In the genomic region with DNA sequence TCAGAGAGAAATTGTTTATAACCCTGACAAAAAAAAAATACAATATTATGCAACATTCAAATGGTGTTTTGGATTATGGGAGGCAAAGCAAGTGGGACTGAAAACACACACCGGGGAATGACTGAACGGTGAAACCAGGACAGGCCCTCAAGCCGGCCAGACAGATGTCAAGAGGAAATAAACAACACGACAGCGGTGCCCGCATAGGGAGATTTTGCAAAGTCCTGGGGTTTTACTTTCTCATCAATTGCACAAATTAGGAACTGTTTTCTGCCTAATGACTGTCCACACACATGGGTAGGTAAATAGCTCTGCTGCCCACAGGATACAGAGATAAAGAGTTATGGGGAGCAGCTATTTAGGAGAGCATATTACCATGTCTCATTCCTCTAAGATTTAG, we compare ENCODE assay signal across 33 cellular contexts.
DNase-seq lines count a peak whose midpoint lies in the region; ATAC-seq and TF ChIP-seq lines count a peak whose summit lies in the region.
"Had no signal": no experiment of that assay in that cellular context is flagged by ENCODE, and none has a peak within 500 bp of the region (broad histone marks: within the 10 kb centered on the region; RNA-seq: fewer than 3 reads in every experiment).

No MANE protein-coding gene starts in this region.

- 28 to 40% methylated on average over 6 of the region's 6 CpGs for WGBS in upper lobe of left lung, 2 donors

- no peaks in the 10 kb centered on the region for H3K36me3 ChIP-seq in breast epithelium
- H3K36me3 ChIP-seq in RWPE2 (ENCODE audit: low read depth) = no peaks in the 10 kb centered on the region
- H3K36me3 ChIP-seq in upper lobe of left lung = no peaks in the 10 kb centered on the region
- no peaks in the 10 kb centered on the region for H3K36me3 ChIP-seq in osteoblast (ENCODE audit: insufficient read depth, low read length)
- H3K36me3 ChIP-seq: ascending aorta, cardiac muscle cell, colonic mucosa, prostate gland had no signal

- CTCF ChIA-PET in MCF 10A (lab: Yijun Ruan, JAX) = no interaction called here

- peak overlapping the region; percentile 23 for H3K27ac Mint-ChIP-seq in MCF 10A (ENCODE audit: low read depth, unreplicated experiment)
- H3K27ac Mint-ChIP-seq: activated B cell treated with CpG ODN at 0.5 μM for 24 hours; activated CD4-positive, alpha-beta T cell treated with anti-CD3 and anti-CD28 coated beads, Interleukin-2, amount 10 ng/mL, durations not matched to agents 7 days and 5 days; activated naive CD8-positive, alpha-beta T cell treated with anti-CD3 and anti-CD28 coated beads for 36 hours; CD8-positive, alpha-beta T cell; GM23338; IgD-negative memory B cell; type B pancreatic cell had no signal

- H3K4me1 ChIP-seq in breast epithelium (no peaks in the 10 kb centered on the region), RWPE2 (ENCODE audit: insufficient read depth, poor library complexity, severe bottlenecking) (peaks cover 15% of the 10 kb centered on the region), upper lobe of left lung (peaks cover 10 to 19% (median 16%) of the 10 kb centered on the region in 4 donors), osteoblast (ENCODE audit: insufficient read depth, low read length) (no peaks in the 10 kb centered on the region)
- H3K4me1 ChIP-seq: ascending aorta, colonic mucosa, prostate gland had no signal

- H3K27me3 ChIP-seq in breast epithelium (no peaks in the 10 kb centered on the region), RWPE2 (ENCODE audit: insufficient read depth, poor library complexity, severe bottlenecking) (no peaks in the 10 kb centered on the region), upper lobe of left lung (no peaks in the 10 kb centered on the region), osteoblast (ENCODE audit: insufficient read depth, low read length) (peaks cover 2% of the 10 kb centered on the region)
- H3K27me3 ChIP-seq: ascending aorta, cardiac muscle cell, colonic mucosa had no signal

- BruUV-seq in MCF 10A (replicated peaks; lab: Mats Ljungman, UMichigan) = no TSS peak

- H3K4me3 ChIP-seq in breast epithelium = no peak overlapping the region
- H3K4me3 ChIP-seq in RWPE2 (ENCODE audit: severe bottlenecking) = no peak overlapping the region
- H3K4me3 ChIP-seq in upper lobe of left lung = no peak overlapping the region
- no peak overlapping the region for H3K4me3 ChIP-seq in osteoblast (ENCODE audit: insufficient read depth, low read length)
- H3K4me3 ChIP-seq: ascending aorta, cardiac muscle cell, colonic mucosa, GM23338, PC-9, prostate gland had no signal

- intact Hi-C loops in MCF 10A (cut with micrococcal nuclease) = no loop called here
- intact Hi-C loops in breast epithelium (cut with DNase I; ENCODE audit: low total_unique reads) = loop anchor here (5.0 kb wide), 1 partner anchor 1410 kb away; no protein-coding TSS in a partner anchor

- no peak overlapping the region for H2AFZ ChIP-seq in osteoblast (ENCODE audit: low read length)
- H2AFZ ChIP-seq: PC-9 had no signal

- ATAC-seq in RWPE2 (ENCODE audit: low read depth) (no peak), upper lobe of left lung (ENCODE audit: low FRiP score in 2 of 2) (peak in 1 of 2 donors; percentile 28)
- ATAC-seq: CD8-positive, alpha-beta T cell; GM23338 had no signal

- no peak for TF ChIP-seq CTCF in MCF 10A (IDR thresholded peaks at IDR 0.05; ENCODE audit: unreplicated experiment)
- no peak for TF ChIP-seq CTCF in breast epithelium (IDR thresholded peaks at IDR 0.05)
- no peak for TF ChIP-seq CTCF in RWPE2 (IDR thresholded peaks at IDR 0.05; ENCODE audit: poor library complexity, severe bottlenecking)
- no peak for TF ChIP-seq CTCF in upper lobe of left lung (IDR thresholded peaks at IDR 0.05)
- no peak for TF ChIP-seq CTCF in osteoblast (IDR thresholded peaks at IDR 0.05; ENCODE audit: extremely low read depth, low read depth, low read length)

- H3K79me2 ChIP-seq in osteoblast (ENCODE audit: insufficient read depth, low read length) = no peaks in the 10 kb centered on the region

- no peak for TF ChIP-seq EP300 in upper lobe of left lung (IDR thresholded peaks at IDR 0.05)

- no peak overlapping the region for H3K4me3 Mint-ChIP-seq in MCF 10A (ENCODE audit: unreplicated experiment)
- H3K4me3 Mint-ChIP-seq: activated B cell treated with CpG ODN at 0.5 μM for 24 hours; activated CD4-positive, alpha-beta T cell treated with anti-CD3 and anti-CD28 coated beads, Interleukin-2, amount 10 ng/mL, durations not matched to agents 7 days and 5 days; activated naive CD8-positive, alpha-beta T cell treated with anti-CD3 and anti-CD28 coated beads for 36 hours; CD8-positive, alpha-beta T cell; GM23338; IgD-negative memory B cell; naive B cell; type B pancreatic cell had no signal

- H3K4me1 Mint-ChIP-seq in MCF 10A (ENCODE audit: insufficient read depth, unreplicated experiment) = peaks cover 23% of the 10 kb centered on the region
- H3K4me1 Mint-ChIP-seq: activated CD4-positive, alpha-beta T cell treated with anti-CD3 and anti-CD28 coated beads, Interleukin-2, amount 10 ng/mL, durations not matched to agents 7 days and 5 days; activated naive CD8-positive, alpha-beta T cell treated with anti-CD3 and anti-CD28 coated beads for 36 hours; GM23338; IgD-negative memory B cell had no signal

- H3K36me3 Mint-ChIP-seq in MCF 10A (ENCODE audit: insufficient read depth, unreplicated experiment) = no peaks in the 10 kb centered on the region
- H3K36me3 Mint-ChIP-seq: activated naive CD8-positive, alpha-beta T cell treated with anti-CD3 and anti-CD28 coated beads for 36 hours; CD8-positive, alpha-beta T cell; naive B cell; type B pancreatic cell had no signal

- no peak overlapping the region for H3K4me2 ChIP-seq in osteoblast (ENCODE audit: insufficient read depth, low read length)
- H3K4me2 ChIP-seq: GM23338, PC-9 had no signal

- no peaks in the 10 kb centered on the region for H3K9me3 Mint-ChIP-seq in MCF 10A (ENCODE audit: unreplicated experiment)
- H3K9me3 Mint-ChIP-seq: activated CD4-positive, alpha-beta T cell treated with anti-CD3 and anti-CD28 coated beads, Interleukin-2, amount 10 ng/mL, durations not matched to agents 7 days and 5 days; activated naive CD8-positive, alpha-beta T cell treated with anti-CD3 and anti-CD28 coated beads for 36 hours; CD8-positive, alpha-beta T cell; GM23338; IgD-negative memory B cell; type B pancreatic cell had no signal

- no peak for TF ChIP-seq POLR2A in breast epithelium (IDR thresholded peaks at IDR 0.05)
- peak in 1 of 4 donors; percentile 22 for TF ChIP-seq POLR2A in upper lobe of left lung (IDR thresholded peaks at IDR 0.05)

- H4K20me1 ChIP-seq in osteoblast (ENCODE audit: insufficient read depth, low read length) = no peaks in the 10 kb centered on the region

- H3K9me3 ChIP-seq in breast epithelium = no peaks in the 10 kb centered on the region
- no peaks in the 10 kb centered on the region for H3K9me3 ChIP-seq in RWPE2 (ENCODE audit: severe bottlenecking)
- H3K9me3 ChIP-seq in upper lobe of left lung = no peaks in the 10 kb centered on the region
- H3K9me3 ChIP-seq in osteoblast (ENCODE audit: low read depth, low read length) = no peaks in the 10 kb centered on the region
- H3K9me3 ChIP-seq: ascending aorta, colonic mucosa, prostate gland had no signal

- H3K27ac ChIP-seq in breast epithelium (peak overlapping the region in 1 of 2 donors; percentile 17), RWPE2 (ENCODE audit: poor library complexity, severe bottlenecking) (peak overlapping the region; percentile 30), upper lobe of left lung (peak overlapping the region; percentile 45 to 79 (median 76)), osteoblast (ENCODE audit: low read depth, low read length) (no peak overlapping the region)
- H3K27ac ChIP-seq: ascending aorta, cardiac muscle cell, colonic mucosa, epithelial cell of prostate, PC-9, prostate gland had no signal

- POLR2A ChIA-PET in MCF 10A (lab: Yijun Ruan, JAX) = no interaction called here

- H3K27me3 Mint-ChIP-seq in MCF 10A (ENCODE audit: insufficient read depth, unreplicated experiment) = no peaks in the 10 kb centered on the region
- H3K27me3 Mint-ChIP-seq: activated B cell treated with CpG ODN at 0.5 μM for 24 hours; activated naive CD8-positive, alpha-beta T cell treated with anti-CD3 and anti-CD28 coated beads for 36 hours; IgD-negative memory B cell; naive B cell; type B pancreatic cell had no signal

- no peak for DNase-seq in MCF 10A (ENCODE audit: unreplicated experiment)
- no peak for DNase-seq in breast epithelium (ENCODE audit: low spot score in 2 of 2)
- no peak for DNase-seq in RWPE2 (ENCODE audit: low spot score)
- DNase-seq in medulla oblongata (ENCODE audit: extremely low spot score) = peak; percentile 44
- peak in 1 of 2 donors; percentile 66 for DNase-seq in upper lobe of left lung
- no peak for DNase-seq in SIG-M5 (lab: John Stamatoyannopoulos, UW)
- DNase-seq in osteoblast (ENCODE audit: insufficient read length, low spot score, missing footprints) = no peak
- DNase-seq in OCI-M1 (lab: John Stamatoyannopoulos, UW) = no peak
- DNase-seq: activated B cell treated with CpG ODN at 0.5 μM for 24 hours; activated CD4-positive, alpha-beta T cell treated with anti-CD3 and anti-CD28 coated beads, Interleukin-2, amount 10 ng/mL, durations not matched to agents 7 days and 5 days; activated effector memory CD4-positive, alpha-beta T cell treated with anti-CD3 and anti-CD28 coated beads, Interleukin-2, amount 50 U/mL, for 16 hours; activated naive CD8-positive, alpha-beta T cell treated with anti-CD3 and anti-CD28 coated beads for 36 hours; activated T-cell treated with anti-CD3 and anti-CD28 coated beads, Interleukin-2, amount 50 U/mL, for 1 hour; CD8-positive, alpha-beta T cell; colonic mucosa; effector memory CD4-positive, alpha-beta T cell; glutamatergic neuron; midbrain; naive B cell; NCI-H1048; NCI-H446 treated with DMSO at 0.1 percent for 48 hours; PC-9; SHP77 treated with DMSO at 0.1 percent for 48 hours; stimulated activated CD4-positive, alpha-beta T cell treated with anti-CD3 and anti-CD28 coated beads, Interleukin-15, amount 100 ng/mL, for 24 hours; stimulated activated CD4-positive, alpha-beta T cell treated with anti-CD3 and anti-CD28 coated beads, Interleukin-4, amount 100 ng/mL, for 4 hours; T1000 had no signal
